In the genomic region with DNA sequence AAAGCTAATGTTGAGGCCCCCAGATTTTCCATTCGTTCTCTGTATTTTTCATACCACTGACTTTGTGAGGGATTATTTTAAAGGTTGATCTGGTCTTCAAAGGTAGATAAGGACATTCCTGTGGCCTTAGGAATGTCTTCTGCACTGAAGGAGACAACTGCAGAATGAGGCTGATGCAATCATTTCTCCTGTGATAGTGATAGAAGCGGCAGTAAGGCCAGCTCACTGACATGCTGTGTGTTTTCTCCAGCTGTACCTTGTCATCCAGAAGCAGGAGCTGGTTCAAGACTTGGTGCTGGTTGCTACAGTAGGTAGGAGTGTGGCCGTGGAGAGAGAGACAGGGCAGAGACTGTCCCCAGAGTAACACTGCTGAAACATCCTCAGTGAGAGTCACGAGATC, we compare ENCODE assay signal across 19 cellular contexts. TPM values are rescaled to one million over a fixed set of nuclear protein-coding genes. Genes with fewer than 3 reads are reported as not detected.
DNase-seq lines count a peak whose midpoint lies in the region; ATAC-seq and TF ChIP-seq lines count a peak whose summit lies in the region.
"Had no signal": no experiment of that assay in that cellular context is flagged by ENCODE, and none has a peak within 500 bp of the region (broad histone marks: within the 10 kb centered on the region; RNA-seq: fewer than 3 reads in every experiment).

No MANE protein-coding gene starts in this region.

- no peak for TF ChIP-seq CTCF in AG10803 (conservative IDR thresholded peaks at IDR 0.05; ENCODE audit: low read length)
- TF ChIP-seq CTCF in Loucy (conservative IDR thresholded peaks at IDR 0.05; ENCODE audit: low read length), result no peak
- no peak for TF ChIP-seq CTCF in brain microvascular endothelial cell (IDR thresholded peaks at IDR 0.05; ENCODE audit: low read depth, low read length, missing control alignments)

- H3F3A ChIP-seq in Loucy (ENCODE audit: low read depth), result no peaks in the 10 kb centered on the region

- H3K27ac ChIP-seq in brain microvascular endothelial cell, result peak overlapping the region; percentile 21

- ATAC-seq in esophagus mucosa (no peak), GM19455 (IDR thresholded peaks at IDR 0.05; ENCODE audit: unreplicated experiment) (no peak)
- ATAC-seq: activated CD8-positive, alpha-beta T cell treated with anti-CD3 and anti-CD28 coated beads, Interleukin-2, amount 10 ng/mL, durations not matched to agents 7 days and 5 days; activated T-cell treated with anti-CD3 and anti-CD28 coated beads, Interleukin-2, amount 50 U/mL, for 72 hours; mucosa of descending colon; right cardiac atrium; Right ventricle myocardium inferior; stimulated activated memory B cell treated with anti-CD40 and anti-IgM and Interleukin-4, amounts not matched to agents 10 μg/mL and 1 μg/mL and 100 μg/mL, for 72 hours; T-helper 17 cell had no signal

- no peak overlapping the region for H3K4me3 ChIP-seq in AG10803 (ENCODE audit: low read length)
- no peak overlapping the region for H3K4me3 ChIP-seq in Loucy (ENCODE audit: low read length, poor library complexity, severe bottlenecking)
- H3K4me3 ChIP-seq in brain microvascular endothelial cell (ENCODE audit: low read depth, low read length), result no peak overlapping the region
- H3K4me3 ChIP-seq: mucosa of descending colon had no signal

- no peak overlapping the region for H3K9ac ChIP-seq in Loucy (ENCODE audit: low read depth, low read length, poor library complexity, severe bottlenecking)

- H3K27me3 ChIP-seq in Loucy (ENCODE audit: insufficient read depth, low read length, poor library complexity, severe bottlenecking) (no peaks in the 10 kb centered on the region), brain microvascular endothelial cell (replicated peaks) (no peaks in the 10 kb centered on the region)

- no peaks in the 10 kb centered on the region for H3K9me3 ChIP-seq in Loucy (ENCODE audit: insufficient read depth, low read depth, low read length)
- H3K9me3 ChIP-seq: mucosa of descending colon had no signal

- no peaks in the 10 kb centered on the region for H3K9me2 ChIP-seq in Loucy (replicated peaks; ENCODE audit: low read depth, low read length)

- no peaks in the 10 kb centered on the region for H3K79me2 ChIP-seq in Loucy (ENCODE audit: insufficient read depth, low read length)

- in situ Hi-C loops in brain microvascular endothelial cell (cut with HindIII; ENCODE audit: low pct_ligation_motif_present, low sequenced_read_pairs), result no loop called here

- H4K20me1 ChIP-seq in Loucy (ENCODE audit: insufficient read depth, low read length, poor library complexity, severe bottlenecking), result no peaks in the 10 kb centered on the region

- H3K36me3 ChIP-seq in Loucy (ENCODE audit: insufficient read depth, low read length) (no peaks in the 10 kb centered on the region), brain microvascular endothelial cell (replicated peaks) (peaks cover 17% of the 10 kb centered on the region)

- no peak overlapping the region for H3K4me2 ChIP-seq in Loucy (ENCODE audit: low read depth, low read length, poor library complexity, severe bottlenecking)

- H3K4me1 ChIP-seq in Loucy (ENCODE audit: insufficient read depth, low read length, poor library complexity, severe bottlenecking), result no peaks in the 10 kb centered on the region

- peak overlapping the region; percentile 59; the same call in 1 of the 2 replicates for H2AFZ ChIP-seq in Loucy (ENCODE audit: low read length)

- DNase-seq in AG10803 (ENCODE audit: low read depth) (peak; percentile 34), brain microvascular endothelial cell (peak; percentile 47), kidney glomerular epithelial cell (lab: John Stamatoyannopoulos, UW) (peak; percentile 34), SIG-M5 treated with dmso at 0.1 percent for 504 hours (lab: John Stamatoyannopoulos, UW; ENCODE audit: unreplicated experiment) (no peak), Ammon's horn (ENCODE audit: low spot score) (no peak)
- DNase-seq: activated CD8-positive, alpha-beta T cell treated with anti-CD3 and anti-CD28 coated beads, Interleukin-2, amount 10 ng/mL, durations not matched to agents 7 days and 5 days; activated T-cell treated with anti-CD3 and anti-CD28 coated beads, Interleukin-2, amount 50 U/mL, for 72 hours; central memory CD4-positive, alpha-beta T cell; effector CD8-positive, alpha-beta T cell; mucosa of descending colon; NCI-H2029; NCI-H446 treated with DMSO at 0.1 percent for 48 hours; right cardiac atrium; T-helper 17 cell had no signal

RNA-seq across cellular contexts. Expression of a gene that starts 53.8 kb away (rescaled TPM):
- 9.5 TPM for total RNA-seq in esophagus mucosa

Comparison
In these comparisons a context has a peak if more than half of its experiments do, and no peak if none do; other contexts are left out.
1. DNase-seq: peak in AG10803 (single experiment), brain microvascular endothelial cell (single experiment) and kidney glomerular epithelial cell (single experiment); none in SIG-M5 treated with dmso at 0.1 percent for 504 hours (single experiment) and Ammon's horn (single experiment).